17 cellular contexts compared by ENCODE assay signal in the genomic region with DNA sequence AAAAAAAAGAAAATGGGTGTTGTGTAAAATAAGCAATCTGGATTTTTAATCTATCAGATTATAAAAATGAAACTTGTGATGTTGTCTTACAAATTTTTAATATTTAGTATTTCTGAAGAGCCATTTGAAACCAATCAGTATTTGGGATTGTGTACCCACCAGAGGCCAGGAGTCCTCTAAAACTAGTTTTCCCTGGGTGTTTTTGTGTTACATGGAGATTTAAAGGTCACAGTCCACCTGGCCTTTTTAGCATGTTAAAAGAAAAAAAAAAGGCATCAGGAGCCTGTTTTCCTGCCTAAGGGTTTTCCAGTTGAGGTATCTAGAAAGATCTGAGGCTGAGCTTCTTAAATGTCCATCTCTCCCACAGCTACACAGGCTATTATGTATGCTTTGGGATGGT.
"Had no signal": no experiment of that assay in that cellular context is flagged by ENCODE, and none has a peak within 500 bp of the region (broad histone marks: within the 10 kb centered on the region; RNA-seq: fewer than 3 reads in every experiment).

No MANE protein-coding gene starts in this region.

- ATAC-seq: activated CD8-positive, alpha-beta memory T cell treated with anti-CD3 and anti-CD28 coated beads, Interleukin-2, amount 10 ng/mL, durations not matched to agents 7 days and 5 days; gastrocnemius medialis; naive thymus-derived CD8-positive, alpha-beta T cell; stimulated activated memory B cell treated with anti-CD40 and anti-IgM and Interleukin-4, amounts not matched to agents 10 μg/mL and 1 μg/mL and 100 μg/mL, for 72 hours had no signal

- DNase-seq: activated B cell treated with CpG ODN at 0.5 μM for 24 hours; activated CD4-positive, alpha-beta memory T cell treated with anti-CD3 and anti-CD28 coated beads, Interleukin-2, amount 10 ng/mL, durations not matched to agents 7 days and 5 days; activated CD4-positive, alpha-beta T cell treated with anti-CD3 and anti-CD28 coated beads for 48 hours; activated CD8-positive, alpha-beta memory T cell treated with anti-CD3 and anti-CD28 coated beads, Interleukin-2, amount 10 ng/mL, durations not matched to agents 7 days and 5 days; activated naive CD4-positive, alpha-beta T cell; activated naive CD8-positive, alpha-beta T cell treated with anti-CD3 and anti-CD28 coated beads, Interleukin-2, amount 10 ng/mL, durations not matched to agents 7 days and 5 days; effector CD4-positive, alpha-beta T cell; gastrocnemius medialis; head of caudate nucleus; naive thymus-derived CD8-positive, alpha-beta T cell; right lobe of liver; stimulated activated CD4-positive, alpha-beta T cell treated with anti-CD3 and anti-CD28 coated beads, Interleukin-4, amount 100 ng/mL, for 4 hours; uterus had no signal

- H3K36me3 Mint-ChIP-seq: activated CD8-positive, alpha-beta memory T cell treated with anti-CD3 and anti-CD28 coated beads, Interleukin-2, amount 10 ng/mL, durations not matched to agents 7 days and 5 days; activated naive CD8-positive, alpha-beta T cell treated with anti-CD3 and anti-CD28 coated beads, Interleukin-2, amount 10 ng/mL, durations not matched to agents 7 days and 5 days; naive thymus-derived CD8-positive, alpha-beta T cell; stimulated activated memory B cell treated with anti-CD40 and anti-IgM and Interleukin-4, amounts not matched to agents 10 μg/mL and 1 μg/mL and 100 μg/mL, for 72 hours had no signal

- H3K4me1 ChIP-seq: parathyroid adenoma, right lobe of liver, uterus had no signal

- H3K27me3 ChIP-seq: gastrocnemius medialis, neutrophil, right lobe of liver, tibial nerve, uterus had no signal

- H3K4me3 ChIP-seq: gastrocnemius medialis, right lobe of liver, tibial nerve, uterus had no signal

- H3K27ac ChIP-seq: gastrocnemius medialis, neutrophil, parathyroid adenoma, right lobe of liver, tibial nerve had no signal

- H3K4me3 Mint-ChIP-seq: activated B cell treated with CpG ODN at 0.5 μM for 24 hours; activated CD4-positive, alpha-beta memory T cell treated with anti-CD3 and anti-CD28 coated beads, Interleukin-2, amount 10 ng/mL, durations not matched to agents 7 days and 5 days; activated CD8-positive, alpha-beta memory T cell treated with anti-CD3 and anti-CD28 coated beads, Interleukin-2, amount 10 ng/mL, durations not matched to agents 7 days and 5 days; activated naive CD8-positive, alpha-beta T cell treated with anti-CD3 and anti-CD28 coated beads, Interleukin-2, amount 10 ng/mL, durations not matched to agents 7 days and 5 days; naive thymus-derived CD8-positive, alpha-beta T cell; stimulated activated memory B cell treated with anti-CD40 and anti-IgM and Interleukin-4, amounts not matched to agents 10 μg/mL and 1 μg/mL and 100 μg/mL, for 72 hours had no signal

- H3K4me1 Mint-ChIP-seq: activated B cell treated with CpG ODN at 0.5 μM for 24 hours; activated CD4-positive, alpha-beta memory T cell treated with anti-CD3 and anti-CD28 coated beads, Interleukin-2, amount 10 ng/mL, durations not matched to agents 7 days and 5 days; activated CD8-positive, alpha-beta memory T cell treated with anti-CD3 and anti-CD28 coated beads, Interleukin-2, amount 10 ng/mL, durations not matched to agents 7 days and 5 days; activated naive CD8-positive, alpha-beta T cell treated with anti-CD3 and anti-CD28 coated beads, Interleukin-2, amount 10 ng/mL, durations not matched to agents 7 days and 5 days; naive thymus-derived CD8-positive, alpha-beta T cell; stimulated activated memory B cell treated with anti-CD40 and anti-IgM and Interleukin-4, amounts not matched to agents 10 μg/mL and 1 μg/mL and 100 μg/mL, for 72 hours had no signal

- H3K27ac Mint-ChIP-seq: activated B cell treated with CpG ODN at 0.5 μM for 24 hours; activated CD4-positive, alpha-beta memory T cell treated with anti-CD3 and anti-CD28 coated beads, Interleukin-2, amount 10 ng/mL, durations not matched to agents 7 days and 5 days; activated CD8-positive, alpha-beta memory T cell treated with anti-CD3 and anti-CD28 coated beads, Interleukin-2, amount 10 ng/mL, durations not matched to agents 7 days and 5 days; activated naive CD8-positive, alpha-beta T cell treated with anti-CD3 and anti-CD28 coated beads, Interleukin-2, amount 10 ng/mL, durations not matched to agents 7 days and 5 days; naive thymus-derived CD8-positive, alpha-beta T cell; stimulated activated memory B cell treated with anti-CD40 and anti-IgM and Interleukin-4, amounts not matched to agents 10 μg/mL and 1 μg/mL and 100 μg/mL, for 72 hours had no signal

- H3K9me3 Mint-ChIP-seq: activated B cell treated with CpG ODN at 0.5 μM for 24 hours; activated CD4-positive, alpha-beta memory T cell treated with anti-CD3 and anti-CD28 coated beads, Interleukin-2, amount 10 ng/mL, durations not matched to agents 7 days and 5 days; activated naive CD8-positive, alpha-beta T cell treated with anti-CD3 and anti-CD28 coated beads, Interleukin-2, amount 10 ng/mL, durations not matched to agents 7 days and 5 days; naive thymus-derived CD8-positive, alpha-beta T cell; stimulated activated memory B cell treated with anti-CD40 and anti-IgM and Interleukin-4, amounts not matched to agents 10 μg/mL and 1 μg/mL and 100 μg/mL, for 72 hours had no signal

- H3K9me3 ChIP-seq: gastrocnemius medialis, neutrophil, right lobe of liver, tibial nerve, uterus had no signal

- H3K36me3 ChIP-seq: gastrocnemius medialis, neutrophil, right lobe of liver, tibial nerve, uterus had no signal
